Comparison of ENCODE assay signal across 8 cellular contexts in the genomic region with DNA sequence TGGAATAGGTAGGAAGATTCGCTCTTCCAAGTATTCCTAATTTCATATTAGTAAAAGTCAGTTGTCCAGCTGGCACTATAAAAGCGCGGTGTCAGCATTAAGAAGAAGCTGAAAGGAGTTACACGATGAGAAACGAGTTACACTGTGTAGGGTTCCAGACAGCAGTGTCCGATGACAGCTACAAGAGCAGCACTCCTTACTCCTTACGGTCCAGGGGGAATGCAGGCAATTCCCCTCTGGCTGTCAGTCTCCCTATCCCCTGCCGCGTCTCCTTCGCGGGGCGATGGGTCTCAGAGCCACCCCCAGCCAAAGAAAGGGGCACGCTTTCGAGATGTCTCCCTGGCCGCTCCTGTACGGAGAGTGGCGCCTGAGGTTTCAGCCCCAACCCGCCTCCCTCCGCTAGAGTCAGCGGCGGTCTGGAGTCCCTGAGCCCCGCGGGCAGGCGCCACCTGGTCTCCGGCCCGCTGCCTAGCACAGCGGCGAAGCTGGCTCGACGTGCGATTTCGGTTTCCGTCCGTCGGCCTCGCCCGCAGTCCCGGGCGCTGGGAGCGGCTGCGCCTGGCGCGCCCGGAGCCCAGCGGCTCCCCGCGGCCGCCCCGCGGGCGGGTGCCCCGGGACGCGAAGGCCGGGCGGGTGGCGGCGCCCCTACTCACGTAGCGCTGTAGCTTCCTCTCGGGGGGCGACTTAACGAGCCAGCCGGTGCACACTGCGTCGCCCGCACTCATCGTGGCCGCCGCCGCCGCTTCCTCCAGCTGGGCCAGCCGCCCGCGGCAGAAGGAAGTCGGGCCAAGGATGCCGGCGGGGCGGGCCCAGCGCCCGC. TPM values are rescaled to one million over a fixed set of nuclear protein-coding genes. Genes with fewer than 3 reads are reported as not detected.
DNase-seq lines count a peak whose midpoint lies in the region; ATAC-seq and TF ChIP-seq lines count a peak whose summit lies in the region.

A gene with protein sequence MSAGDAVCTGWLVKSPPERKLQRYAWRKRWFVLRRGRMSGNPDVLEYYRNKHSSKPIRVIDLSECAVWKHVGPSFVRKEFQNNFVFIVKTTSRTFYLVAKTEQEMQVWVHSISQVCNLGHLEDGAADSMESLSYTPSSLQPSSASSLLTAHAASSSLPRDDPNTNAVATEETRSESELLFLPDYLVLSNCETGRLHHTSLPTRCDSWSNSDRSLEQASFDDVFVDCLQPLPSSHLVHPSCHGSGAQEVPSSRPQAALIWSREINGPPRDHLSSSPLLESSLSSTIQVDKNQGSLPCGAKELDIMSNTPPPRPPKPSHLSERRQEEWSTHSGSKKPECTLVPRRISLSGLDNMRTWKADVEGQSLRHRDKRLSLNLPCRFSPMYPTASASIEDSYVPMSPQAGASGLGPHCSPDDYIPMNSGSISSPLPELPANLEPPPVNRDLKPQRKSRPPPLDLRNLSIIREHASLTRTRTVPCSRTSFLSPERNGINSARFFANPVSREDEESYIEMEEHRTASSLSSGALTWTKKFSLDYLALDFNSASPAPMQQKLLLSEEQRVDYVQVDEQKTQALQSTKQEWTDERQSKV (minus strand): TSS at position 777 of the 820 bp plus-strand sequence. CDS start 52 bp downstream, at position 725.

- intact Hi-C loops in CD4-positive, alpha-beta memory T cell (cut with micrococcal nuclease), result loop anchor here (1.0 kb wide), 2 partner anchors 12 to 91 kb away; a partner anchor contains a TSS
- intact Hi-C loops in transverse colon (cut with DNase I; ENCODE audit: low total_unique reads), result no loop called here

- peak within 1 kb of the TSS; percentile 19 to 47 for H3K4me3 ChIP-seq in CD4-positive, alpha-beta memory T cell (ENCODE audit: low read length in 2 of 2)
- H3K4me3 ChIP-seq in effector memory CD4-positive, alpha-beta T cell (ENCODE audit: insufficient read depth, low read depth, low read length, poor library complexity, severe bottlenecking), result peak within 1 kb of the TSS; percentile 50
- H3K4me3 ChIP-seq in transverse colon, result peak within 1 kb of the TSS; percentile 7 to 55 (median 36)

- no peak for TF ChIP-seq EP300 in transverse colon (IDR thresholded peaks at IDR 0.05; ENCODE audit: low read depth)

- DNase-seq in CD4-positive, alpha-beta memory T cell, result peak; percentile 42 to 57 (median 47)
- peak; percentile 5 for DNase-seq in KG1 (lab: John Stamatoyannopoulos, UW)
- peak in 2 of 3 donors; percentile 14 to 29 for DNase-seq in effector memory CD4-positive, alpha-beta T cell
- DNase-seq in mesenteric fat pad (ENCODE audit: low spot score), result no peak
- peak; percentile 46 for DNase-seq in transverse colon
- DNase-seq in AG08395 (ENCODE audit: low spot score), result no peak

- peak within 1 kb of the TSS; percentile 62 for H3K27ac ChIP-seq in CD4-positive, alpha-beta memory T cell (ENCODE audit: low read depth, low read length)
- H3K27ac ChIP-seq in effector memory CD4-positive, alpha-beta T cell (ENCODE audit: insufficient read depth, low read length, poor library complexity, severe bottlenecking), result peak within 1 kb of the TSS; percentile 61
- H3K27ac ChIP-seq in transverse colon, result peak within 1 kb of the TSS; percentile 64 to 79 (median 78)

- H3K36me3 ChIP-seq in CD4-positive, alpha-beta memory T cell (ENCODE audit: insufficient read depth, low read length), result no peaks in the 10 kb centered on the region
- no peaks in the 10 kb centered on the region for H3K36me3 ChIP-seq in effector memory CD4-positive, alpha-beta T cell (ENCODE audit: control insufficient read depth, insufficient read depth, low read length)
- no peaks in the 10 kb centered on the region for H3K36me3 ChIP-seq in transverse colon

- H3K27me3 ChIP-seq in CD4-positive, alpha-beta memory T cell (ENCODE audit: insufficient read depth, low read length), result no peaks in the 10 kb centered on the region
- no peaks in the 10 kb centered on the region for H3K27me3 ChIP-seq in effector memory CD4-positive, alpha-beta T cell (replicated peaks; ENCODE audit: control insufficient read depth, insufficient read depth, low read length, poor library complexity, severe bottlenecking)
- no peaks in the 10 kb centered on the region for H3K27me3 ChIP-seq in transverse colon

- peaks cover 14 to 37% (median 24%) of the 10 kb centered on the region in 4 donors for H3K4me1 Mint-ChIP-seq in CD4-positive, alpha-beta memory T cell

- ATAC-seq in GM19463 (IDR thresholded peaks at IDR 0.05; ENCODE audit: unreplicated experiment), result peak; percentile 71
- peak; percentile 72 to 73 for ATAC-seq in activated CD4-positive, CD25-positive, alpha-beta regulatory T cell treated with anti-CD3 and anti-CD28 coated beads, Interleukin-2, amount 50 U/mL, for 24 hours

- CTCF ChIA-PET in CD4-positive, alpha-beta memory T cell (lab: Charles Lee; ENCODE audit: partially characterized antibody), result interaction anchor here (0.8 to 6.5 kb wide), 7 partner anchors 12 to 90 kb away, joined by 3 to 78 read pairs (median 37); a partner anchor contains a TSS

- no peak for TF ChIP-seq POLR2A in transverse colon (IDR thresholded peaks at IDR 0.05)

- H3K9me3 Mint-ChIP-seq in CD4-positive, alpha-beta memory T cell, result no peaks in the 10 kb centered on the region

- WGBS in transverse colon (ENCODE audit: low coverage in 1 of 2), 2 donors, result 37% methylated on average over 80 of the region's 81 CpGs; no CpG with 5 or more reads in 1 of the 2 donors

- POLR2A ChIA-PET in CD4-positive, alpha-beta memory T cell (lab: Charles Lee; ENCODE audit: partially characterized antibody), result interaction anchor here (0.8 to 6.2 kb wide), 13 partner anchors 10 to 128 kb away, joined by 3 to 63 read pairs (median 9); a partner anchor contains a TSS

- peak within 1 kb of the TSS; percentile 75 to 84 (median 82) for H3K4me3 Mint-ChIP-seq in CD4-positive, alpha-beta memory T cell

- H3K9me3 ChIP-seq in CD4-positive, alpha-beta memory T cell (ENCODE audit: control insufficient read depth in 1 of 2, low read length in 2 of 2), result no peaks in the 10 kb centered on the region
- no peaks in the 10 kb centered on the region for H3K9me3 ChIP-seq in effector memory CD4-positive, alpha-beta T cell (ENCODE audit: control insufficient read depth, low read length)
- no peaks in the 10 kb centered on the region for H3K9me3 ChIP-seq in transverse colon

- peak within 1 kb of the TSS; percentile 22 to 87 (median 81) for H3K27ac Mint-ChIP-seq in CD4-positive, alpha-beta memory T cell

- no peak for TF ChIP-seq CTCF in transverse colon (IDR thresholded peaks at IDR 0.05)

- in situ Hi-C loops in transverse colon (cut with MboI; ENCODE audit: low pct_ligation_motif_present in 1 of 4, low pct_unique_long_range_greater_than_20kb in 1 of 4, low sequenced_read_pairs in 3 of 4), result no loop called here

- H3K36me3 Mint-ChIP-seq in CD4-positive, alpha-beta memory T cell, result peaks cover under 1 to 2% of the 10 kb centered on the region in 2 donors

- peaks cover 39% of the 10 kb centered on the region for H3K4me1 ChIP-seq in CD4-positive, alpha-beta memory T cell (ENCODE audit: insufficient read depth, low read length)
- peaks cover 11% of the 10 kb centered on the region for H3K4me1 ChIP-seq in effector memory CD4-positive, alpha-beta T cell (ENCODE audit: control insufficient read depth, insufficient read depth, low read length, poor library complexity, severe bottlenecking)
- H3K4me1 ChIP-seq in transverse colon, result peaks cover 0 to 8% (median 0%) of the 10 kb centered on the region in 4 donors

- no peaks in the 10 kb centered on the region for H3K27me3 Mint-ChIP-seq in CD4-positive, alpha-beta memory T cell

RNA-seq across cellular contexts. Expression of the gene that starts here (rescaled TPM):
- 10 to 100 TPM; 14.9 to 15.6 TPM for total RNA-seq in CD4-positive, alpha-beta memory T cell
- polyA plus RNA-seq in CD4-positive, alpha-beta memory T cell, result 1 to 10 TPM; 3.2 to 5.6 TPM
- 13.7 TPM for total RNA-seq in mesenteric fat pad
- total RNA-seq in transverse colon, result 1 to 10 TPM in 3 of 4 donors, under 1 TPM in 1; 0.37 to 4.4 (median 3.0) TPM

Comparison
In these comparisons a context has a peak if more than half of its experiments do, and no peak if none do; other contexts are left out.
1. DNase-seq: peak in CD4-positive, alpha-beta memory T cell (5 of 5), KG1 (single experiment), effector memory CD4-positive, alpha-beta T cell (2 of 3) and transverse colon (single experiment); none in mesenteric fat pad (single experiment) and AG08395 (single experiment).
2. Peak in every context shown above with its lines, with median percentiles within 50 percentile points of each other: H3K27ac ChIP-seq and H3K4me3 ChIP-seq.